16 cellular contexts compared by ENCODE assay signal in the genomic region with DNA sequence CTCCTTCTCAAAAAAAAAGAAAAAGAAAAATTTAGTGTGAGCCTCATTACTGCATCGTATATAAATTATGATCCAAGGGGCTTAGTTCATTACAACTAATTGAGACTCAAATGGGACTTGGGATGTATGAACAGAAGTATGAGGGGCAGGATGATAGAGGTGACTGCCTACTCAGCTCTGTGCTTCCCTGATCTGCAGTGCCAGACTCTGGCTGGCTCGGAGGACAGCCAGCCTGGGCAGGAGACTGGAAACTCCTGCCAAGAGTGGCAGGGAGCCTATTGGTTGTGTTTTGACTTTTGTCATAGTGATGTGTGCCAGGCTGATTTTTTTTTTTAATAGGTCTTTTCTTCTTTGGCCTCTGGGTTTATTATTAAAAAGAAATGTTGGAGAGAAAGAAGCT.
DNase-seq lines count a peak whose midpoint lies in the region; ATAC-seq, FAIRE-seq and TF ChIP-seq lines count a peak whose summit lies in the region.
"Had no signal": no experiment of that assay in that cellular context is flagged by ENCODE, and none has a peak within 500 bp of the region (broad histone marks: within the 10 kb centered on the region; RNA-seq: fewer than 3 reads in every experiment).

No MANE protein-coding gene starts in this region.

- H3K14ac ChIP-seq in mesenchymal stem cell (ENCODE audit: low read length in 2 of 2), result no peak overlapping the region

- FAIRE-seq in frontal cortex (lab: Jason Lieb, UNC), result peak; percentile 82
- FAIRE-seq: colon had no signal

- no peaks in the 10 kb centered on the region for H3K79me2 ChIP-seq in osteoblast (ENCODE audit: insufficient read depth, low read length)

- no peak overlapping the region for H4K91ac ChIP-seq in mesenchymal stem cell (ENCODE audit: low read length)

- H3K27me3 ChIP-seq in osteoblast (ENCODE audit: insufficient read depth, low read length) (no peaks in the 10 kb centered on the region), mesenchymal stem cell (ENCODE audit: control insufficient read depth in 1 of 2, insufficient read depth in 1 of 2, low read length in 2 of 2) (no peaks in the 10 kb centered on the region)
- H3K27me3 ChIP-seq: testis had no signal

- no peak overlapping the region for H3K9ac ChIP-seq in mesenchymal stem cell (ENCODE audit: low read length)

- no peaks in the 10 kb centered on the region for H4K20me1 ChIP-seq in osteoblast (ENCODE audit: insufficient read depth, low read length)

- H2AK5ac ChIP-seq in mesenchymal stem cell (ENCODE audit: low read length, severe bottlenecking), result no peak overlapping the region

- no peak overlapping the region for H2BK12ac ChIP-seq in mesenchymal stem cell (ENCODE audit: low read length in 2 of 2)

- DNase-seq in AG20443 (ENCODE audit: low spot score), result peak; percentile 22
- DNase-seq in RWPE1 (ENCODE audit: low spot score), result no peak
- peak; percentile 71 to 74 for DNase-seq in frontal cortex (ENCODE audit: low spot score in 2 of 2)
- DNase-seq in osteoblast (ENCODE audit: insufficient read length, low spot score, missing footprints), result peak; percentile 53
- no peak for DNase-seq in mesenchymal stem cell
- no peak for DNase-seq in activated CD4-positive, alpha-beta T cell treated with anti-CD3 and anti-CD28 coated beads for 48 hours
- DNase-seq: activated naive CD4-positive, alpha-beta T cell treated with anti-CD3 and anti-CD28 coated beads for 36 hours; DMS79 treated with DMSO at 0.1 percent for 48 hours; NCI-H2107; testis had no signal

- H3K18ac ChIP-seq in mesenchymal stem cell (ENCODE audit: low read depth in 1 of 2, low read length in 2 of 2), result no peak overlapping the region

- no peak overlapping the region for H2BK5ac ChIP-seq in mesenchymal stem cell (ENCODE audit: low read depth, low read length, poor library complexity, severe bottlenecking)

- peaks cover 4% of the 10 kb centered on the region for H3K79me1 ChIP-seq in mesenchymal stem cell (replicated peaks; ENCODE audit: low read length, poor library complexity, severe bottlenecking)

- POLR2A ChIA-PET in RWPE1 (lab: Yijun Ruan, JAX; ENCODE audit: low non-redundant PET), result no interaction called here

- H2BK120ac ChIP-seq in mesenchymal stem cell (ENCODE audit: low read depth, low read length), result no peak overlapping the region

- H3K4ac ChIP-seq in mesenchymal stem cell (ENCODE audit: low read depth in 1 of 2, low read length in 2 of 2), result no peak overlapping the region

- no peaks in the 10 kb centered on the region for H3K4me1 ChIP-seq in osteoblast (ENCODE audit: insufficient read depth, low read length)
- peaks cover 3% of the 10 kb centered on the region for H3K4me1 ChIP-seq in mesenchymal stem cell (ENCODE audit: control insufficient read depth, insufficient read depth, low read depth, low read length)
- H3K4me1 ChIP-seq: testis had no signal

- H3K4me2 ChIP-seq in osteoblast (ENCODE audit: insufficient read depth, low read length) (no peak overlapping the region), mesenchymal stem cell (ENCODE audit: low read length, poor library complexity, severe bottlenecking) (no peak overlapping the region)

- TF ChIP-seq CTCF in RWPE1 (conservative IDR thresholded peaks at IDR 0.05; ENCODE audit: low read depth) (no peak), osteoblast (IDR thresholded peaks at IDR 0.05; ENCODE audit: extremely low read depth, low read depth, low read length) (no peak)

- ATAC-seq in GM18498 (IDR thresholded peaks at IDR 0.05; ENCODE audit: unreplicated experiment) (no peak), HG02763 (IDR thresholded peaks at IDR 0.05; ENCODE audit: unreplicated experiment) (no peak)
- ATAC-seq: WTC11 had no signal

- no peaks in the 10 kb centered on the region for H3K9me3 ChIP-seq in osteoblast (ENCODE audit: low read depth, low read length)
- H3K9me3 ChIP-seq in mesenchymal stem cell (ENCODE audit: control insufficient read depth, low read length), result no peaks in the 10 kb centered on the region
- H3K9me3 ChIP-seq: testis had no signal

- H3K36me3 ChIP-seq in osteoblast (ENCODE audit: insufficient read depth, low read length), result peaks cover 36% of the 10 kb centered on the region
- peaks cover 33 to 52% of the 10 kb centered on the region in 2 experiments for H3K36me3 ChIP-seq in mesenchymal stem cell (ENCODE audit: control insufficient read depth in 1 of 2, insufficient read depth in 2 of 2, low read depth in 1 of 2, low read length in 2 of 2)

- WGBS in mesenchymal stem cell, result 93% methylated on average over 2 of the region's 2 CpGs

- H3K4me3 ChIP-seq in osteoblast (ENCODE audit: insufficient read depth, low read length), result no peak overlapping the region
- H3K4me3 ChIP-seq in mesenchymal stem cell (ENCODE audit: insufficient read depth in 1 of 2, low read depth in 1 of 2, low read length in 2 of 2), result no peak overlapping the region
- H3K4me3 ChIP-seq: lung, SK-N-MC, testis had no signal

- CTCF ChIA-PET in RWPE1 (lab: Yijun Ruan, JAX), result interaction anchor here (0.8 to 0.9 kb wide), 2 partner anchors 13 to 24 kb away, joined by 3 to 5 read pairs; no protein-coding TSS in a partner anchor

- H3K27ac ChIP-seq in RWPE1 (peak overlapping the region; percentile 42), osteoblast (ENCODE audit: low read depth, low read length) (no peak overlapping the region), mesenchymal stem cell (ENCODE audit: low read length, poor library complexity, severe bottlenecking) (no peak overlapping the region)
- H3K27ac ChIP-seq: SK-N-MC, testis had no signal

- H2AFZ ChIP-seq in osteoblast (ENCODE audit: low read length) (no peak overlapping the region), mesenchymal stem cell (ENCODE audit: low read depth, low read length) (no peak overlapping the region)

- no peak overlapping the region for H3K23ac ChIP-seq in mesenchymal stem cell (ENCODE audit: low read length in 2 of 2)

- no peak overlapping the region for H2BK15ac ChIP-seq in mesenchymal stem cell (ENCODE audit: low read depth, poor library complexity, severe bottlenecking)

- no peak overlapping the region for H4K8ac ChIP-seq in mesenchymal stem cell (ENCODE audit: low read length)

Comparison
In these comparisons a context has a peak if more than half of its experiments do, and no peak if none do; other contexts are left out.
1. DNase-seq: peak in AG20443 (single experiment), frontal cortex (2 of 2) and osteoblast (single experiment); none in RWPE1 (single experiment), mesenchymal stem cell (single experiment) and activated CD4-positive, alpha-beta T cell treated with anti-CD3 and anti-CD28 coated beads for 48 hours (single experiment).